Comparison of ENCODE assay signal across 20 cellular contexts in genomic region chr7:14137676-14138075, GRCh38.
"Had no signal": no experiment of that assay in that cellular context is flagged by ENCODE, and none has a peak within 500 bp of the region (broad histone marks: within the 10 kb centered on the region; RNA-seq: fewer than 3 reads in every experiment).

No MANE protein-coding gene starts in this region.

- H3K4me1 ChIP-seq: right atrium auricular region, sigmoid colon, suprapubic skin, thyroid gland had no signal

- H3K27me3 ChIP-seq: right atrium auricular region, sigmoid colon, suprapubic skin, thyroid gland had no signal

- H3K36me3 Mint-ChIP-seq: naive thymus-derived CD4-positive, alpha-beta T cell; type B pancreatic cell had no signal

- H3K4me3 Mint-ChIP-seq: endodermal cell; naive thymus-derived CD4-positive, alpha-beta T cell; nephron progenitor cell; type B pancreatic cell had no signal

- H3K27me3 Mint-ChIP-seq: naive thymus-derived CD4-positive, alpha-beta T cell; type B pancreatic cell had no signal

- H3K9me3 Mint-ChIP-seq: endodermal cell, nephron progenitor cell, type B pancreatic cell had no signal

- H3K4me3 ChIP-seq: right atrium auricular region, sigmoid colon, suprapubic skin, thyroid gland had no signal

- H3K27ac ChIP-seq: right atrium auricular region, sigmoid colon, suprapubic skin, thyroid gland had no signal

- DNase-seq: cerebellar nuclear complex; effector CD4-positive, alpha-beta T cell; endodermal cell; head of caudate nucleus; hippocampal formation; left colon; mesendoderm; naive thymus-derived CD4-positive, alpha-beta T cell; nephron progenitor cell; sigmoid colon; small intestine; stimulated activated CD4-positive, alpha-beta T cell treated with anti-CD3 and anti-CD28 coated beads, Interleukin-2, amount 100 ng/mL, for 48 hours; stimulated activated naive CD4-positive, alpha-beta T cell treated with Interleukin-2 at 50 U/mL for 16 hours; thyroid gland had no signal

- ATAC-seq: left colon; naive thymus-derived CD4-positive, alpha-beta T cell had no signal

- H3K9me3 ChIP-seq: right atrium auricular region, sigmoid colon, suprapubic skin, thyroid gland had no signal

- H3K4me1 Mint-ChIP-seq: endodermal cell; naive thymus-derived CD4-positive, alpha-beta T cell; nephron progenitor cell had no signal

- H3K27ac Mint-ChIP-seq: endodermal cell; naive thymus-derived CD4-positive, alpha-beta T cell; nephron progenitor cell; type B pancreatic cell had no signal

- H3K36me3 ChIP-seq: right atrium auricular region, sigmoid colon, suprapubic skin, thyroid gland had no signal

- FAIRE-seq: colon, endothelial cell of umbilical vein, small intestine, urothelium cell line had no signal
